ENCODE assay signal across 8 cellular contexts in genomic region chr10:93481213-93481930, GRCh38. TPM values are rescaled to one million over a fixed set of nuclear protein-coding genes. Genes with fewer than 3 reads are reported as not detected.
DNase-seq lines count a peak whose midpoint lies in the region; ATAC-seq and TF ChIP-seq lines count a peak whose summit lies in the region.

No MANE protein-coding gene starts in this region.

- H3K27ac Mint-ChIP-seq in chondrocyte (ENCODE audit: unreplicated experiment) (peak overlapping the region; percentile 99), memory B cell (no peak overlapping the region), type B pancreatic cell (peak overlapping the region; percentile 97)

- peaks cover 24% of the 10 kb centered on the region for H3K27me3 Mint-ChIP-seq in activated T-cell treated with anti-CD3 and anti-CD28 coated beads, Interleukin-2, amount 50 U/mL, for 4 hours (ENCODE audit: low read depth)
- H3K27me3 Mint-ChIP-seq in chondrocyte (ENCODE audit: low read depth) (no peaks in the 10 kb centered on the region), memory B cell (peaks cover 2% of the 10 kb centered on the region), type B pancreatic cell (peaks cover 3% of the 10 kb centered on the region)

- in situ Hi-C loops in ACHN (cut with HindIII; ENCODE audit: low pct_ligation_motif_present, low pct_unique_long_range_greater_than_20kb, low sequenced_read_pairs), result no loop called here

- H3K4me1 Mint-ChIP-seq in activated T-cell treated with anti-CD3 and anti-CD28 coated beads, Interleukin-2, amount 50 U/mL, for 4 hours (ENCODE audit: low read depth), result peaks cover 16% of the 10 kb centered on the region
- H3K4me1 Mint-ChIP-seq in chondrocyte (ENCODE audit: low read depth), result peaks cover 70% of the 10 kb centered on the region
- peaks cover 11% of the 10 kb centered on the region for H3K4me1 Mint-ChIP-seq in memory B cell
- H3K4me1 Mint-ChIP-seq in type B pancreatic cell (ENCODE audit: unreplicated experiment), result peaks cover 22% of the 10 kb centered on the region

- no peaks in the 10 kb centered on the region for H3K9me3 Mint-ChIP-seq in activated T-cell treated with anti-CD3 and anti-CD28 coated beads, Interleukin-2, amount 50 U/mL, for 4 hours
- H3K9me3 Mint-ChIP-seq in chondrocyte (ENCODE audit: low read depth) (no peaks in the 10 kb centered on the region), memory B cell (no peaks in the 10 kb centered on the region), type B pancreatic cell (no peaks in the 10 kb centered on the region)

- H3K36me3 Mint-ChIP-seq in activated T-cell treated with anti-CD3 and anti-CD28 coated beads, Interleukin-2, amount 50 U/mL, for 4 hours (ENCODE audit: insufficient read depth), result no peaks in the 10 kb centered on the region
- H3K36me3 Mint-ChIP-seq in chondrocyte (ENCODE audit: low read depth) (peaks cover 15% of the 10 kb centered on the region), memory B cell (no peaks in the 10 kb centered on the region), type B pancreatic cell (peaks cover 5% of the 10 kb centered on the region)

- DNase-seq in activated T-cell treated with anti-CD3 and anti-CD28 coated beads, Interleukin-2, amount 50 U/mL, for 4 hours, result no peak
- DNase-seq in activated T-cell treated with anti-CD3 and anti-CD28 coated beads for 4 hours (no peak), chondrocyte (ENCODE audit: low spot score) (no peak), memory B cell (ENCODE audit: low spot score in 2 of 2) (no peak), type B pancreatic cell (ENCODE audit: extremely low spot score, unreplicated experiment) (no peak), 8988T (no peak), ACHN (no peak), SW480 (ENCODE audit: low spot score) (no peak)

- H3K4me3 Mint-ChIP-seq in activated T-cell treated with anti-CD3 and anti-CD28 coated beads, Interleukin-2, amount 50 U/mL, for 4 hours, result peak overlapping the region; percentile 88
- H3K4me3 Mint-ChIP-seq in chondrocyte (ENCODE audit: unreplicated experiment) (peak overlapping the region; percentile 91), memory B cell (peak overlapping the region; percentile 85), type B pancreatic cell (peak overlapping the region; percentile 91)

- TF ChIP-seq CTCF in chondrocyte (IDR thresholded peaks at IDR 0.05) (no peak), type B pancreatic cell (conservative IDR thresholded peaks at IDR 0.05) (no peak)

- ATAC-seq in activated T-cell treated with anti-CD3 and anti-CD28 coated beads, Interleukin-2, amount 50 U/mL, for 4 hours, result no peak
- no peak for ATAC-seq in memory B cell (ENCODE audit: low read depth)

RNA-seq across cellular contexts. Expression of gene MYOF, which starts 0.8 kb away (rescaled TPM):
- total RNA-seq in activated T-cell treated with anti-CD3 and anti-CD28 coated beads, Interleukin-2, amount 50 U/mL, for 4 hours, result 10 to 100 TPM; 39.2 to 65.4 (median 42.6) TPM
- total RNA-seq in chondrocyte, result 291 to 526 TPM (median 524 TPM) in 3 replicates
- total RNA-seq in type B pancreatic cell (ENCODE audit: low replicate concordance), result 49.4 and 79.8 TPM in 2 replicates

RNA-seq across cellular contexts. Expression of gene CEP55, which starts 15.0 kb away (rescaled TPM):
- 1 to 10 TPM; 6.0 to 8.2 (median 8.0) TPM for total RNA-seq in activated T-cell treated with anti-CD3 and anti-CD28 coated beads, Interleukin-2, amount 50 U/mL, for 4 hours
- total RNA-seq in chondrocyte (7.5 to 9.3 TPM (median 8.4 TPM) in 3 replicates), type B pancreatic cell (ENCODE audit: low replicate concordance) (7.4 and 14.8 TPM in 2 replicates)
